In the genomic region with DNA sequence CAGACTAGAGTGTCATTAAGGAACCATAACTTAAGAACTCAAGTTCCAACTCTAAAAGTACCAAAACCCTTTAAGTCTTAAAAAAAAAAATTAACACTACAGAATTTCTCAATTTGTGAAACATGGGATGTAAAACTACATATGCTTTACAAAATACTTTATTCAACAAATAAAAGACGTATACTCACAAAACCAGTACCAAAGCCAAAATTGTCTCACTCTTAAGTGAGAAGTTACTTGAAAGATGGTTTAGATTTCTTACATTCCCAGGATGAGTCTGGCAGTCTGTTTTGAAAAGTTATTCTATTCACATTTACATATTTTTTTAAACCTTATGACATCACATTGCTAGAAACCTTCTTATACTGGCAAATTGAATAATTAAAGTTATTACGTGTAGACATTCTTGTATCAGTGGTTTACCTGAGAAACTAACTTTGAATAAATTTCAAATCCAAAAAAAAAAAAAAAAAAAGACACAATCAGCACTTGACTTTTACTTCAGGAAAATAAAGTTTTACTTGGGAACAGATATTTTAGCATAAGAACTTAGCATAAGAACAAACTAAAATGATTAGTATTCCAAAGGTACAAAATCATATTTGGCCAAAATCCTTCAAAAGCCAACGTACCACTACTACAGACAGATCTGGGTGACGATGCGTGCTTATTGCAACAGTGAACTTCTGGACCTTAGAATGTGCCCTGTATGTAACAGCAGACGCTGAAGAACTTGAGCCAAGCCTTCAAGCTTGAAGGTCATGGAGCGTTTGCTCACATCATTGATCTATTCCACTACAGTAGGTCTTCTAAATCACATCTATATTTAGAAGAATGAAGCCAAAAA, we compare ENCODE assay signal across 8 cellular contexts. TPM values are rescaled to one million over a fixed set of nuclear protein-coding genes. Genes with fewer than 3 reads are reported as not detected.
A peak's percentile ranks its signal among the peaks of the same experiment; 100 is the strongest.
DNase-seq lines count a peak whose midpoint lies in the region; ATAC-seq and TF ChIP-seq lines count a peak whose summit lies in the region.

No MANE protein-coding gene starts in this region.

- H3K4me2 ChIP-seq in neuronal stem cell (ENCODE audit: insufficient read depth, low read length, poor library complexity, severe bottlenecking) = no peak overlapping the region

- H3K27me3 ChIP-seq in esophagus squamous epithelium (peaks cover 0 to 3% (median 0%) of the 10 kb centered on the region in 4 donors), neuronal stem cell (ENCODE audit: control insufficient read depth in 3 of 3, insufficient read depth in 3 of 3, low read depth in 1 of 3, low read length in 3 of 3) (no peaks in the 10 kb centered on the region)

- H3K27ac Mint-ChIP-seq in stimulated activated effector memory CD8-positive, alpha-beta T cell treated with anti-CD3 and anti-CD28 coated beads, Interleukin-12 subunit alpha, Interleukin-12 subunit beta, amount 100 ng/mL, for 72 hours = no peak overlapping the region

- H2BK12ac ChIP-seq in neuronal stem cell (ENCODE audit: low read length) = no peak overlapping the region

- no peak overlapping the region for H4K8ac ChIP-seq in neuronal stem cell (ENCODE audit: low read depth, low read length)

- H3K14ac ChIP-seq in neuronal stem cell (ENCODE audit: low read length) = no peak overlapping the region

- no peak overlapping the region for H3K4ac ChIP-seq in neuronal stem cell (ENCODE audit: low read length)

- no peak overlapping the region for H4K91ac ChIP-seq in neuronal stem cell (ENCODE audit: low read depth, low read length, poor library complexity)

- no peak overlapping the region for H2BK5ac ChIP-seq in neuronal stem cell (ENCODE audit: low read length)

- H3K9me3 ChIP-seq in esophagus squamous epithelium (no peaks in the 10 kb centered on the region), neuronal stem cell (replicated peaks in 1 of 2; ENCODE audit: control insufficient read depth in 2 of 2, insufficient read depth in 1 of 2, low read depth in 1 of 2, low read length in 2 of 2) (no peaks in the 10 kb centered on the region)

- no peaks in the 10 kb centered on the region for H3K79me1 ChIP-seq in neuronal stem cell (ENCODE audit: low read depth, low read length)

- H3K9ac ChIP-seq in neuronal stem cell (ENCODE audit: low read depth, low read length, poor library complexity) = no peak overlapping the region

- no peak overlapping the region for H2AK5ac ChIP-seq in neuronal stem cell (ENCODE audit: low read depth, low read length)

- no peak for TF ChIP-seq CTCF in esophagus squamous epithelium (IDR thresholded peaks at IDR 0.05)

- peak; percentile 3 to 45 (median 10) for DNase-seq in NCI-H1417 (lab: John Stamatoyannopoulos, UW)
- DNase-seq in NCI-H1417 treated with DMSO at 0.1 percent for 48 hours (lab: John Stamatoyannopoulos, UW) = no peak
- peak; percentile 64 for DNase-seq in RPMI7951 (ENCODE audit: low read depth)
- DNase-seq in esophagus squamous epithelium (lab: John Stamatoyannopoulos, UW) = no peak
- DNase-seq in neuronal stem cell (ENCODE audit: low spot score) = no peak
- DNase-seq in stimulated activated effector memory CD8-positive, alpha-beta T cell treated with anti-CD3 and anti-CD28 coated beads, Interleukin-12 subunit alpha, Interleukin-12 subunit beta, amount 100 ng/mL, for 72 hours (ENCODE audit: low spot score in 2 of 2) = no peak
- no peak for DNase-seq in Kasumi-1 (lab: John Stamatoyannopoulos, UW)

- H3K9me3 Mint-ChIP-seq in stimulated activated effector memory CD8-positive, alpha-beta T cell treated with anti-CD3 and anti-CD28 coated beads, Interleukin-12 subunit alpha, Interleukin-12 subunit beta, amount 100 ng/mL, for 72 hours = no peaks in the 10 kb centered on the region

- no peak for TF ChIP-seq POLR2A in esophagus squamous epithelium (IDR thresholded peaks at IDR 0.05)

- no peak overlapping the region for H2BK15ac ChIP-seq in neuronal stem cell (ENCODE audit: low read length)

- peak overlapping the region in 2 of 4 donors; percentile 93 for H3K27ac ChIP-seq in esophagus squamous epithelium
- no peak overlapping the region for H3K27ac ChIP-seq in neuronal stem cell (replicated peaks; ENCODE audit: low read length)

- no peak overlapping the region for H2AFZ ChIP-seq in neuronal stem cell (ENCODE audit: low read length)

- no peaks in the 10 kb centered on the region for H3K36me3 Mint-ChIP-seq in stimulated activated effector memory CD8-positive, alpha-beta T cell treated with anti-CD3 and anti-CD28 coated beads, Interleukin-12 subunit alpha, Interleukin-12 subunit beta, amount 100 ng/mL, for 72 hours

- H3K36me3 ChIP-seq in esophagus squamous epithelium (no peaks in the 10 kb centered on the region), neuronal stem cell (replicated peaks in 1 of 2; ENCODE audit: control insufficient read depth in 2 of 2, insufficient read depth in 2 of 2, low read length in 2 of 2) (peaks cover 0 to 1% of the 10 kb centered on the region in 2 donors)

- no peak overlapping the region for H3K4me3 Mint-ChIP-seq in stimulated activated effector memory CD8-positive, alpha-beta T cell treated with anti-CD3 and anti-CD28 coated beads, Interleukin-12 subunit alpha, Interleukin-12 subunit beta, amount 100 ng/mL, for 72 hours

- intact Hi-C loops in esophagus squamous epithelium (cut with DNase I) = no loop called here

- H2BK120ac ChIP-seq in neuronal stem cell (ENCODE audit: low read depth, low read length) = no peak overlapping the region

- no peak overlapping the region for H3K18ac ChIP-seq in neuronal stem cell (ENCODE audit: low read length)

- 9 to 10% methylated on average over 7 of the region's 7 CpGs for WGBS in esophagus squamous epithelium, 2 donors
- no CpG with 5 or more reads among the region's 7 CpGs for WGBS in neuronal stem cell (ENCODE audit: extremely low coverage in 2 of 2, insufficient read length in 2 of 2, insufficient replicate concordance in 1 of 2), 2 donors

- H3K4me3 ChIP-seq in esophagus squamous epithelium (peak overlapping the region; percentile 73 to 95 (median 88)), neuronal stem cell (ENCODE audit: low read length in 2 of 2) (peak overlapping the region; percentile 55 to 64)

- no peak overlapping the region for H3K23ac ChIP-seq in neuronal stem cell (ENCODE audit: low read depth, low read length, poor library complexity)

- no peak for ATAC-seq in stimulated activated effector memory CD8-positive, alpha-beta T cell treated with anti-CD3 and anti-CD28 coated beads, Interleukin-12 subunit alpha, Interleukin-12 subunit beta, amount 100 ng/mL, for 72 hours
- no peak for ATAC-seq in GM18868 (IDR thresholded peaks at IDR 0.05; ENCODE audit: unreplicated experiment)

- H3K4me1 Mint-ChIP-seq in stimulated activated effector memory CD8-positive, alpha-beta T cell treated with anti-CD3 and anti-CD28 coated beads, Interleukin-12 subunit alpha, Interleukin-12 subunit beta, amount 100 ng/mL, for 72 hours = no peaks in the 10 kb centered on the region

- H3K4me1 ChIP-seq in esophagus squamous epithelium (peaks cover 0 to 53% (median 3%) of the 10 kb centered on the region in 3 donors), neuronal stem cell (ENCODE audit: control insufficient read depth in 2 of 2, insufficient read depth in 1 of 2, low read depth in 1 of 2, low read length in 2 of 2) (peaks cover 2 to 6% of the 10 kb centered on the region in 2 donors)

RNA-seq across cellular contexts. Expression of gene CDC42BPA, which starts 2.6 kb away (rescaled TPM):
- total RNA-seq in RPMI7951 (2014; rRNA removed; shearing (Covaris generic)) = 24.2 and 25.8 TPM in 2 replicates
- total RNA-seq in esophagus squamous epithelium = 10 to 100 TPM in 3 of 4 donors, 1 to 10 TPM in 1; 4.3 to 33.6 (median 17.2) TPM
- 10.3 TPM for polyA plus RNA-seq in neuronal stem cell (2013, experiment 1 of 2)
- polyA plus RNA-seq in neuronal stem cell (2013, experiment 2 of 2) = 10.3 TPM

Comparison
In these comparisons a context has a peak if more than half of its experiments do, and no peak if none do; other contexts are left out.
1. DNase-seq: peak in NCI-H1417 (3 of 3) and RPMI7951 (single experiment); none in NCI-H1417 treated with DMSO at 0.1 percent for 48 hours (single experiment), esophagus squamous epithelium (single experiment), neuronal stem cell (single experiment), stimulated activated effector memory CD8-positive, alpha-beta T cell treated with anti-CD3 and anti-CD28 coated beads, Interleukin-12 subunit alpha, Interleukin-12 subunit beta, amount 100 ng/mL, for 72 hours (0 of 2) and Kasumi-1 (0 of 2).